ENCODE assay signal across 19 cellular contexts in the genomic region with DNA sequence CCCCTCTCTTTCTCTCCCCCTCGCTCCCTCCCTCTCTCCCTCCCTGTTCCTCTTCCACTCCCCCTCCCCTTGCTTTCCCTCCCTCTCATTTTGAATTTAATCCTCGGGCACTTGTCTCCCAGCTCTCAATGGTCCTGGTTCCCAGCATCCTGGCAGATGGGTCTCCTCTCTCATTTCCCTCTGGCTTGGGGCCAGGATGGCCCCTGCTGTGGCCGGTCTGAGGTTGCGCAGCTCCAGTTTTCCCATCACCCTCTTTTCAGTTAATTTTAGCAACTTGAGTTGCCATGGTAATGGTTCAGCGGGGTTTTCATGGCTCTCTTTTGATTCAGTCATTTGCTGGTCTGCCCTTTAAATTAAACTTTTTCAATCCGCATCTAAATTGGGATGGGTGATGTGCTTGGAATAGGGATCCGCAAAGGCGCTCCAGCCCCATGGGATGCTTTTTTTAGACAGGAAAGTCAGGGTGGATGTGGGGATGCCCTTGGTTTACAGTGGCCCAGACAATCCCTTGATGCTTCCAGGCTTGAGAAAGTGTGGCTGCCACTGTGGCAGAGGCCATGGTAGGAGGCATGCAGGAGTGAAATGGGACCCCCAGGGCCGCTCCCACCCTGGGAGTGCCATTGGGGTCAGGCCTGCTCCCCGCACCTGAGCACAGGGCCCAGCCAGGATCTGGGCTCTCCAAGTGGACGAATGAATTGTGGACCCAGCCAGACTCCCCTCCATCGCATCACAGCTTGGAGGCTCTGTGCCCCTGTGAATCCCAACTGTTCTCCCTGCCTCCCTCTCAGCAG.
DNase-seq lines count a peak whose midpoint lies in the region; ATAC-seq, FAIRE-seq and TF ChIP-seq lines count a peak whose summit lies in the region.
"Had no signal": no experiment of that assay in that cellular context is flagged by ENCODE, and none has a peak within 500 bp of the region (broad histone marks: within the 10 kb centered on the region; RNA-seq: fewer than 3 reads in every experiment).

No MANE protein-coding gene starts in this region.

- H3K4me1 ChIP-seq in right atrium auricular region (no peaks in the 10 kb centered on the region), kidney (ENCODE audit: control insufficient read depth in 1 of 2, insufficient read depth in 1 of 2, low read depth in 1 of 2, low read length in 2 of 2) (peaks cover 0 to 7% of the 10 kb centered on the region in 2 donors)
- H3K4me1 ChIP-seq: esophagus muscularis mucosa had no signal

- DNase-seq in cardiac septum (ENCODE audit: low spot score) (peak; percentile 67), right atrium auricular region (ENCODE audit: low spot score) (no peak), anterior cingulate cortex (lab: John Stamatoyannopoulos, UW) (peak in 50 of 58 donors; percentile 7 to 91 (median 58)), medulla oblongata (ENCODE audit: extremely low spot score) (peak; percentile 51), A172 (ENCODE audit: low spot score) (no peak), kidney (no peak), GM10266 (ENCODE audit: extremely low spot score) (no peak)
- DNase-seq in activated naive CD4-positive, alpha-beta T cell treated with anti-CD3 and anti-CD28 coated beads, Interleukin-2, amount 50 U/mL, for 72 hours (ENCODE audit: low spot score in 2 of 2) = no peak
- DNase-seq: activated CD4-positive, CD25-positive, alpha-beta regulatory T cell treated with anti-CD3 and anti-CD28 coated beads, Interleukin-2, amount 50 U/mL, for 72 hours; activated CD8-positive, alpha-beta memory T cell treated with anti-CD3 and anti-CD28 coated beads, Interleukin-2, amount 50 U/mL, for 48 hours; Calu3; Kasumi-1 had no signal

- no peaks in the 10 kb centered on the region for H3K36me3 ChIP-seq in right atrium auricular region
- no peaks in the 10 kb centered on the region for H3K36me3 ChIP-seq in kidney (ENCODE audit: control insufficient read depth in 1 of 2, insufficient read depth in 2 of 2, low read length in 2 of 2)
- H3K36me3 ChIP-seq: esophagus muscularis mucosa had no signal

- intact Hi-C loops in cardiac septum (cut with DNase I) (no loop called here), kidney (cut with DNase I) (no loop called here)

- H3K27ac ChIP-seq in right atrium auricular region (no peak overlapping the region), kidney (ENCODE audit: low read depth in 2 of 2, low read length in 2 of 2) (no peak overlapping the region)
- H3K27ac ChIP-seq: esophagus muscularis mucosa, RWPE1 had no signal

- no peak for FAIRE-seq in kidney (lab: Jason Lieb, UNC)
- FAIRE-seq: colon had no signal

- no peak overlapping the region for H3K27ac Mint-ChIP-seq in activated naive CD4-positive, alpha-beta T cell treated with anti-CD3 and anti-CD28 coated beads, Interleukin-2, amount 50 U/mL, for 72 hours
- H3K27ac Mint-ChIP-seq: activated naive CD8-positive, alpha-beta T cell; T-helper 1 cell treated with Interleukin-12 subunit alpha and Interleukin-12 subunit beta and Interleukin-4 antibody, amounts not matched to agents 30 μg/mL and 1 μg/mL, for 36 hours had no signal

- TF ChIP-seq CTCF in right atrium auricular region (IDR thresholded peaks at IDR 0.05) (no peak), kidney (IDR thresholded peaks at IDR 0.05; ENCODE audit: borderline replicate concordance, extremely low read depth, insufficient read depth) (no peak), GM10266 (IDR thresholded peaks at IDR 0.05; ENCODE audit: control insufficient read depth, insufficient read depth, low read depth, missing control alignments) (no peak)

- H3K4me3 ChIP-seq in right atrium auricular region (no peak overlapping the region), kidney (ENCODE audit: low read length in 2 of 2) (no peak overlapping the region)
- H3K4me3 ChIP-seq: esophagus muscularis mucosa, lung, smooth muscle cell had no signal

- H3K9me3 Mint-ChIP-seq in activated naive CD4-positive, alpha-beta T cell treated with anti-CD3 and anti-CD28 coated beads, Interleukin-2, amount 50 U/mL, for 72 hours = peaks cover 0 to 7% of the 10 kb centered on the region in 2 donors
- H3K9me3 Mint-ChIP-seq: T-helper 1 cell treated with Interleukin-12 subunit alpha and Interleukin-12 subunit beta and Interleukin-4 antibody, amounts not matched to agents 30 μg/mL and 1 μg/mL, for 36 hours had no signal

- no peaks in the 10 kb centered on the region for H3K9me3 ChIP-seq in right atrium auricular region
- no peaks in the 10 kb centered on the region for H3K9me3 ChIP-seq in kidney (ENCODE audit: control insufficient read depth in 1 of 2, low read length in 2 of 2)
- H3K9me3 ChIP-seq: esophagus muscularis mucosa had no signal

- ATAC-seq in activated naive CD4-positive, alpha-beta T cell treated with anti-CD3 and anti-CD28 coated beads, Interleukin-2, amount 50 U/mL, for 72 hours = no peak

- no peaks in the 10 kb centered on the region for H3K27me3 ChIP-seq in right atrium auricular region
- H3K27me3 ChIP-seq: esophagus muscularis mucosa had no signal

- H3K36me3 Mint-ChIP-seq in activated naive CD4-positive, alpha-beta T cell treated with anti-CD3 and anti-CD28 coated beads, Interleukin-2, amount 50 U/mL, for 72 hours = no peaks in the 10 kb centered on the region
- H3K36me3 Mint-ChIP-seq: activated naive CD8-positive, alpha-beta T cell had no signal

- H3K9ac ChIP-seq in kidney (ENCODE audit: low read length in 2 of 2) = no peak overlapping the region

Comparison
In these comparisons a context has a peak if more than half of its experiments do, and no peak if none do; other contexts are left out.
1. DNase-seq: peak in cardiac septum (single experiment), anterior cingulate cortex (50 of 58) and medulla oblongata (single experiment); none in right atrium auricular region (single experiment), A172 (single experiment), kidney (single experiment), GM10266 (single experiment) and activated naive CD4-positive, alpha-beta T cell treated with anti-CD3 and anti-CD28 coated beads, Interleukin-2, amount 50 U/mL, for 72 hours (0 of 2).